In the genomic region with DNA sequence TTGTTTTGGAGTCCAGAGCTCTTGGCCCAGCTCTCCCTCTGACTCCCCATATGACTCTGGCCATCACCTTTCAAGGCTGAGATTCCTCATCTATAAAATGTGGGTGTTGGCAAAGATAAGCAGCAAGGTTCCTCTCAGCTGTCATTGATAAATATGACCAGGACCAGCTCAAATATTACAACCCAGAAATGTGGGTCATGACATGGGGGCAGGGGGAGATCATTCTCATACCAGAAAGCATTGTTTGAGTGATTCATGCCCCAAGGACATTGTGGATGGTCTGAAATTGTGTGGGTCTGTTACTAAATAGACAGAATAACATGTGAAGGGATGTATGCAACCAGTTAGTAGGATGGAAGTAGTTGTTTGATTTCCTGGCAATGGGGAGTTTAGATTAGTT, we compare ENCODE assay signal across 24 cellular contexts. TPM values are rescaled to one million over a fixed set of nuclear protein-coding genes. Genes with fewer than 3 reads are reported as not detected.
DNase-seq lines count a peak whose midpoint lies in the region; ATAC-seq, FAIRE-seq and TF ChIP-seq lines count a peak whose summit lies in the region.
"Had no signal": no experiment of that assay in that cellular context is flagged by ENCODE, and none has a peak within 500 bp of the region (broad histone marks: within the 10 kb centered on the region; RNA-seq: fewer than 3 reads in every experiment).

No MANE protein-coding gene starts in this region.

- peaks cover 76% of the 10 kb centered on the region for H3K4me1 ChIP-seq in A549
- peaks cover 21% of the 10 kb centered on the region for H3K4me1 ChIP-seq in IMR-90 (ENCODE audit: control insufficient read depth, insufficient read depth, low read length)
- H3K4me1 ChIP-seq in trophoblast cell (ENCODE audit: control insufficient read depth in 1 of 2, insufficient read depth in 2 of 2, low read length in 2 of 2), result peaks cover 0 to 2% of the 10 kb centered on the region in 2 experiments
- no peaks in the 10 kb centered on the region for H3K4me1 ChIP-seq in mucosa of descending colon (ENCODE audit: low read depth)
- H3K4me1 ChIP-seq: HAP-1 had no signal

- H2AK5ac ChIP-seq in IMR-90 (ENCODE audit: low read depth, low read length), result peak overlapping the region; percentile 85; the same call in 1 of the 2 replicates
- H2AK5ac ChIP-seq in trophoblast cell (ENCODE audit: low read length), result no peak overlapping the region

- POLR2A ChIA-PET in A549 (lab: Yijun Ruan, JAX) (no interaction called here), IMR-90 (lab: Charles Lee; ENCODE audit: unreplicated experiment) (no interaction called here)

- in situ Hi-C loops in IMR-90 (cut with MboI; ENCODE audit: low sequenced_read_pairs) (no loop called here), brain microvascular endothelial cell (cut with HindIII; ENCODE audit: low pct_ligation_motif_present, low sequenced_read_pairs) (no loop called here)

- peak overlapping the region; percentile 76 for H2BK5ac ChIP-seq in IMR-90 (ENCODE audit: low read depth, low read length, poor library complexity, severe bottlenecking)
- H2BK5ac ChIP-seq in trophoblast cell (ENCODE audit: low read depth, low read length, poor library complexity), result no peak overlapping the region

- no peak overlapping the region for H4K12ac ChIP-seq in trophoblast cell (ENCODE audit: low read depth, low read length)

- H3K18ac ChIP-seq in IMR-90 (ENCODE audit: low read depth, low read length) (peak overlapping the region; percentile 80; the same call in 1 of the 2 replicates), trophoblast cell (ENCODE audit: low read length) (no peak overlapping the region)

- H4K8ac ChIP-seq in IMR-90 (ENCODE audit: low read depth in 2 of 2, low read length in 2 of 2) (peak overlapping the region; percentile 14 to 81; a peak in 2 of 4 replicates), trophoblast cell (ENCODE audit: low read depth, low read length) (no peak overlapping the region)

- H2BK15ac ChIP-seq in IMR-90 (ENCODE audit: low read depth, low read length), result peak overlapping the region; percentile 49; the same call in 2 of the 3 replicates

- peak overlapping the region; percentile 84; the same call in 1 of the 2 replicates for H3K23ac ChIP-seq in IMR-90 (ENCODE audit: low read depth, low read length)
- H3K23ac ChIP-seq in trophoblast cell (ENCODE audit: low read length), result no peak overlapping the region

- no peak for ATAC-seq in A549
- no peak for ATAC-seq in IMR-90 (ENCODE audit: low read depth)
- no peak for ATAC-seq in mucosa of descending colon
- no peak for ATAC-seq in HG03025 (IDR thresholded peaks at IDR 0.05; ENCODE audit: low FRiP score, unreplicated experiment)
- ATAC-seq: Panc1 had no signal

- TF ChIP-seq CTCF in A549 (IDR thresholded peaks at IDR 0.05) (no peak), IMR-90 (conservative IDR thresholded peaks at IDR 0.05; ENCODE audit: low read depth, low read length) (no peak), brain microvascular endothelial cell (IDR thresholded peaks at IDR 0.05; ENCODE audit: low read depth, low read length, missing control alignments) (no peak), mucosa of descending colon (IDR thresholded peaks at IDR 0.05) (no peak), D721Med (IDR thresholded peaks at IDR 0.05; ENCODE audit: insufficient read depth, missing control alignments) (no peak)

- no peaks in the 10 kb centered on the region for H3K9me3 ChIP-seq in A549
- H3K9me3 ChIP-seq in IMR-90 (ENCODE audit: control insufficient read depth, insufficient read depth, low read length), result no peaks in the 10 kb centered on the region
- H3K9me3 ChIP-seq in trophoblast cell (ENCODE audit: insufficient read depth, low read depth, low read length), result no peaks in the 10 kb centered on the region
- H3K9me3 ChIP-seq in mucosa of descending colon, result no peaks in the 10 kb centered on the region
- H3K9me3 ChIP-seq: HAP-1 had no signal

- H3K4me3 ChIP-seq in A549 (no peak overlapping the region), IMR-90 (ENCODE audit: insufficient read depth, low read depth, low read length) (no peak overlapping the region), brain microvascular endothelial cell (ENCODE audit: low read depth, low read length) (no peak overlapping the region), trophoblast cell (ENCODE audit: low read depth, low read length) (no peak overlapping the region), mucosa of descending colon (no peak overlapping the region)
- H3K4me3 ChIP-seq: HAP-1 had no signal

- H3K4me2 ChIP-seq in A549 (no peak overlapping the region), IMR-90 (ENCODE audit: low read depth, low read length) (no peak overlapping the region), trophoblast cell (ENCODE audit: low read length) (no peak overlapping the region)

- dilution Hi-C loops in IMR-90 (cut with HindIII; ENCODE audit: low sequenced_read_pairs, unreplicated experiment), result no loop called here

- intact Hi-C loops in IMR-90 (cut with micrococcal nuclease), result no loop called here
- intact Hi-C loops in mucosa of descending colon (cut with DNase I, micrococcal nuclease), result no loop called here

- H4K91ac ChIP-seq in IMR-90 (ENCODE audit: insufficient read depth, low read depth, low read length) (peak overlapping the region; percentile 90), trophoblast cell (ENCODE audit: low read depth, low read length) (no peak overlapping the region)

- H3K79me2 ChIP-seq in trophoblast cell (ENCODE audit: control insufficient read depth, insufficient read depth, low read length, poor library complexity), result no peaks in the 10 kb centered on the region

- H2BK120ac ChIP-seq in IMR-90 (ENCODE audit: low read depth, low read length) (peak overlapping the region; percentile 84), trophoblast cell (ENCODE audit: insufficient read depth, low read length, poor library complexity) (no peak overlapping the region)

- FAIRE-seq in A549 (lab: Jason Lieb, UNC) (no peak), D721Med (lab: Jason Lieb, UNC) (no peak)
- FAIRE-seq: G401.6 had no signal

- CTCF ChIA-PET in A549 (lab: Yijun Ruan, JAX), result interaction anchor here (1.4 to 1.8 kb wide), 3 partner anchors 20 to 43 kb away, joined by 3 to 7 read pairs (median 5); a partner anchor contains a TSS
- CTCF ChIA-PET in IMR-90 (lab: Yijun Ruan, JAX), result no interaction called here

- H3K79me1 ChIP-seq in IMR-90 (ENCODE audit: low read depth in 1 of 2, low read length in 2 of 2), result no peaks in the 10 kb centered on the region
- peaks cover 1% of the 10 kb centered on the region for H3K79me1 ChIP-seq in trophoblast cell (ENCODE audit: low read length)

- H3K36me3 ChIP-seq in IMR-90 (ENCODE audit: control insufficient read depth, insufficient read depth, low read length) (no peaks in the 10 kb centered on the region), brain microvascular endothelial cell (replicated peaks) (no peaks in the 10 kb centered on the region), trophoblast cell (ENCODE audit: control insufficient read depth in 1 of 2, insufficient read depth in 2 of 2, low read length in 2 of 2) (no peaks in the 10 kb centered on the region), mucosa of descending colon (ENCODE audit: low read depth) (no peaks in the 10 kb centered on the region)
- H3K36me3 ChIP-seq: HAP-1 had no signal

- H2AFZ ChIP-seq in IMR-90 (replicated peaks; ENCODE audit: low read length, poor library complexity) (no peak overlapping the region), trophoblast cell (ENCODE audit: insufficient read depth, low read length, poor library complexity) (no peak overlapping the region)

- no peaks in the 10 kb centered on the region for H3K27me3 ChIP-seq in IMR-90 (ENCODE audit: control insufficient read depth, insufficient read depth, low read length)
- no peaks in the 10 kb centered on the region for H3K27me3 ChIP-seq in brain microvascular endothelial cell (replicated peaks)
- H3K27me3 ChIP-seq in trophoblast cell (ENCODE audit: insufficient read depth, low read length), result no peaks in the 10 kb centered on the region

- H3K27ac ChIP-seq in A549, result peak overlapping the region; percentile 92 to 93
- H3K27ac ChIP-seq in IMR-90 (ENCODE audit: insufficient read depth, low read length), result no peak overlapping the region
- no peak overlapping the region for H3K27ac ChIP-seq in brain microvascular endothelial cell
- H3K27ac ChIP-seq in trophoblast cell (ENCODE audit: low read depth, low read length), result no peak overlapping the region
- H3K27ac ChIP-seq: RWPE1 had no signal

- TF ChIP-seq RAD21 in A549 (conservative IDR thresholded peaks at IDR 0.05 in 1 of 2, IDR thresholded peaks at IDR 0.05 in 1 of 2) (no peak), IMR-90 (IDR thresholded peaks at IDR 0.05; ENCODE audit: low read length) (no peak)

- no peak overlapping the region for H2BK12ac ChIP-seq in trophoblast cell (ENCODE audit: low read length)

- H4K20me1 ChIP-seq in IMR-90 (ENCODE audit: insufficient read depth, low read length), result no peaks in the 10 kb centered on the region

- no TSS peak for BruUV-seq in IMR-90 (replicated peaks; lab: Mats Ljungman, UMichigan)

- peak overlapping the region; percentile 21; the same call in 1 of the 2 replicates for H3K56ac ChIP-seq in IMR-90 (ENCODE audit: extremely low read depth, insufficient read depth, low read length)

- peak overlapping the region; percentile 83; the same call in 1 of the 2 replicates for H4K5ac ChIP-seq in IMR-90 (ENCODE audit: low read depth, low read length)

- TF ChIP-seq EP300 in A549 (IDR thresholded peaks at IDR 0.05), result no peak

- H3K9ac ChIP-seq in IMR-90 (ENCODE audit: low read depth, low read length) (no peak overlapping the region), trophoblast cell (ENCODE audit: low read length) (no peak overlapping the region)

- peak overlapping the region; percentile 48 for H3K14ac ChIP-seq in IMR-90 (replicated peaks; ENCODE audit: low read depth, low read length)
- no peak overlapping the region for H3K14ac ChIP-seq in trophoblast cell (ENCODE audit: low read length)

- H2BK20ac ChIP-seq in IMR-90 (ENCODE audit: low read depth, low read length), result peak overlapping the region; percentile 76

- TF ChIP-seq POLR2A in A549 (IDR thresholded peaks at IDR 0.05; ENCODE audit: low read length), result no peak
- TF ChIP-seq POLR2A in IMR-90 (IDR thresholded peaks at IDR 0.05; ENCODE audit: low read depth, low read length), result no peak

- H3K9me1 ChIP-seq in IMR-90 (ENCODE audit: insufficient read depth, low read length), result peaks cover 9% of the 10 kb centered on the region

- peak overlapping the region; percentile 63 for H3K4ac ChIP-seq in IMR-90 (ENCODE audit: low read depth, low read length)
- no peak overlapping the region for H3K4ac ChIP-seq in trophoblast cell (ENCODE audit: low read depth, low read length)

- no peak overlapping the region for H2AK9ac ChIP-seq in IMR-90 (replicated peaks; ENCODE audit: low read depth, low read length, poor library complexity)

- DNase-seq in A549 (ENCODE audit: low read depth in 1 of 2, low spot score in 1 of 2) (no peak), IMR-90 (no peak), brain microvascular endothelial cell (peak; percentile 21), trophoblast cell (peak; percentile 55 to 87), mucosa of descending colon (no peak), D721Med (ENCODE audit: insufficient read length, low spot score) (no peak)
- DNase-seq: 8988T, DMS53, GOT3, NCI-H1048, NCI-H1436 treated with DMSO at 0.1 percent for 48 hours, NCI-H187 treated with DMSO at 0.1 percent for 48 hours, NCI-H446, NCI-H524 treated with DMSO at 0.1 percent for 48 hours, NCI-H82, SHP77 had no signal

RNA-seq across cellular contexts. Expression of a gene that starts 13.9 kb away (rescaled TPM):
- polyA plus RNA-seq in A549 (2011; rRNA removed) (36.7 and 53.5 TPM in 2 replicates), A549 (2017; fragmentation: RNase III; extraction: RNeasy Plus Mini Kit Qiagen cat#74134 plus additional on column Dnase treatment) (7.0 to 7.1 TPM (median 7.1 TPM) in 3 replicates), IMR-90 (2012; rRNA removed) (0.40 and 0.55 TPM in 2 replicates)
- 23.0 and 26.7 TPM in 2 replicates for polyA plus RNA-seq in A549 (2012; cell fraction: cytosol; rRNA removed)
- 13.4 and 23.4 TPM in 2 replicates for polyA plus RNA-seq in A549 (2012; cell fraction: nucleus; rRNA removed)
- polyA minus RNA-seq in A549 (2011; rRNA and poly(A)+ RNA removed), result 26.4 and 35.0 TPM in 2 replicates
- total RNA-seq in IMR-90 (2012; rRNA removed) (0.28 and 0.36 TPM in 2 replicates), mucosa of descending colon (not detected)
- polyA plus RNA-seq in IMR-90 (2012; cell fraction: cytosol; rRNA removed), result 0.18 and 0.19 TPM in 2 replicates
- polyA plus RNA-seq in IMR-90 (2012; cell fraction: nucleus; rRNA removed; ENCODE audit: low replicate concordance), result 0.02 and 0.05 TPM in 2 replicates
- 0.14 and 0.19 TPM in 2 replicates for polyA plus RNA-seq in trophoblast cell (2013)
- total RNA-seq: Daoy, SK-MEL-5 had no signal
- polyA plus RNA-seq: BJ had no signal

RNA-seq across cellular contexts. Expression of a gene that starts 41.3 kb away (rescaled TPM):
- polyA plus RNA-seq in A549 (2011; rRNA removed), result 0.08 TPM in 1 of 2 replicates, not detected in the other
- polyA plus RNA-seq in A549 (2012; cell fraction: cytosol; rRNA removed), result 0.01 TPM in 1 of 2 replicates, not detected in the other
- polyA plus RNA-seq in A549 (2012; cell fraction: nucleus; rRNA removed), result not detected in 2 replicates
- polyA plus RNA-seq in A549 (2017; fragmentation: RNase III; extraction: RNeasy Plus Mini Kit Qiagen cat#74134 plus additional on column Dnase treatment), result not detected in 3 replicates
- polyA minus RNA-seq in A549 (2011; rRNA and poly(A)+ RNA removed), result 0.39 TPM in 1 of 2 replicates, not detected in the other
- total RNA-seq in IMR-90 (2012; rRNA removed), result not detected in 2 replicates
- not detected in 2 replicates for polyA plus RNA-seq in IMR-90 (2012; rRNA removed)
- not detected in 2 replicates for polyA plus RNA-seq in IMR-90 (2012; cell fraction: cytosol; rRNA removed)
- not detected in 2 replicates for polyA plus RNA-seq in IMR-90 (2012; cell fraction: nucleus; rRNA removed; ENCODE audit: low replicate concordance)
- polyA plus RNA-seq in trophoblast cell (2013), result not detected in 2 replicates
- total RNA-seq in mucosa of descending colon, result not detected
- total RNA-seq: Daoy, SK-MEL-5 had no signal
- polyA plus RNA-seq: BJ had no signal

RNA-seq across cellular contexts. Expression of a gene that starts 53.4 kb away (rescaled TPM):
- polyA plus RNA-seq in A549 (2011; rRNA removed) (134 and 193 TPM in 2 replicates), A549 (2017; fragmentation: RNase III; extraction: RNeasy Plus Mini Kit Qiagen cat#74134 plus additional on column Dnase treatment) (95.1 to 101 TPM (median 98.6 TPM) in 3 replicates), IMR-90 (2012; rRNA removed) (23.0 and 27.0 TPM in 2 replicates)
- 79.4 and 85.4 TPM in 2 replicates for polyA plus RNA-seq in A549 (2012; cell fraction: cytosol; rRNA removed)
- polyA plus RNA-seq in A549 (2012; cell fraction: nucleus; rRNA removed), result 41.2 and 64.4 TPM in 2 replicates
- polyA minus RNA-seq in A549 (2011; rRNA and poly(A)+ RNA removed), result 107 and 108 TPM in 2 replicates
- total RNA-seq in IMR-90 (2012; rRNA removed) (30.3 and 30.6 TPM in 2 replicates), mucosa of descending colon (10 to 100 TPM; 35.0 to 73.9 (median 58.9) TPM)
- polyA plus RNA-seq in IMR-90 (2012; cell fraction: cytosol; rRNA removed), result 7.5 and 10.5 TPM in 2 replicates
- polyA plus RNA-seq in IMR-90 (2012; cell fraction: nucleus; rRNA removed; ENCODE audit: low replicate concordance), result 5.1 and 22.2 TPM in 2 replicates
- polyA plus RNA-seq in trophoblast cell (2013), result 30.0 and 32.0 TPM in 2 replicates

Comparison
In these comparisons a context has a peak if more than half of its experiments do, and no peak if none do; other contexts are left out.
1. DNase-seq: peak in brain microvascular endothelial cell (single experiment) and trophoblast cell (2 of 2); none in A549 (0 of 2), IMR-90 (single experiment), mucosa of descending colon (0 of 3) and D721Med (single experiment).
2. H3K27ac ChIP-seq: peak in A549 (2 of 2); none in IMR-90 (single experiment), brain microvascular endothelial cell (single experiment) and trophoblast cell (single experiment).